12 cellular contexts compared by ENCODE assay signal in genomic region chr12:120835657-120836056, GRCh38.
DNase-seq lines count a peak whose midpoint lies in the region; ATAC-seq and TF ChIP-seq lines count a peak whose summit lies in the region.
"Had no signal": no experiment of that assay in that cellular context is flagged by ENCODE, and none has a peak within 500 bp of the region (broad histone marks: within the 10 kb centered on the region; RNA-seq: fewer than 3 reads in every experiment).

No MANE protein-coding gene starts in this region.

- H3K4me1 Mint-ChIP-seq in CD4-positive, CD25-positive, alpha-beta regulatory T cell = peaks cover 6 to 65% (median 33%) of the 10 kb centered on the region in 4 donors

- no peaks in the 10 kb centered on the region for H3K9me3 Mint-ChIP-seq in CD4-positive, CD25-positive, alpha-beta regulatory T cell

- DNase-seq in CD4-positive, CD25-positive, alpha-beta regulatory T cell = no peak
- DNase-seq in brain microvascular endothelial cell = no peak
- DNase-seq in osteoblast (ENCODE audit: insufficient read length, low spot score, missing footprints) = no peak
- DNase-seq in activated CD4-positive, alpha-beta T cell treated with anti-CD3 and anti-CD28 coated beads, Interleukin-2, amount 50 U/mL, for 1 hour = no peak
- DNase-seq in NOMO-1 (lab: John Stamatoyannopoulos, UW; ENCODE audit: unreplicated experiment in 2 of 2) = no peak
- DNase-seq: Caco-2, dermis blood vessel endothelial cell, glutamatergic neuron, midbrain had no signal

- no peak overlapping the region for H3K4me3 ChIP-seq in CD4-positive, CD25-positive, alpha-beta regulatory T cell (ENCODE audit: low read depth, low read length)
- peak overlapping the region; percentile 33 for H3K4me3 ChIP-seq in Loucy (ENCODE audit: low read length, poor library complexity, severe bottlenecking)
- no peak overlapping the region for H3K4me3 ChIP-seq in brain microvascular endothelial cell (ENCODE audit: low read depth, low read length)
- H3K4me3 ChIP-seq in osteoblast (ENCODE audit: insufficient read depth, low read length) = no peak overlapping the region

- H3K79me2 ChIP-seq in Loucy (ENCODE audit: insufficient read depth, low read length) (peaks cover 91% of the 10 kb centered on the region), osteoblast (ENCODE audit: insufficient read depth, low read length) (peaks cover 57% of the 10 kb centered on the region)

- H3K4me2 ChIP-seq in Loucy (ENCODE audit: low read depth, low read length, poor library complexity, severe bottlenecking) (peak overlapping the region; percentile 67), osteoblast (ENCODE audit: insufficient read depth, low read length) (peak overlapping the region; percentile 39)

- TF ChIP-seq CTCF in Loucy (conservative IDR thresholded peaks at IDR 0.05; ENCODE audit: low read length) (no peak), brain microvascular endothelial cell (IDR thresholded peaks at IDR 0.05; ENCODE audit: low read depth, low read length, missing control alignments) (no peak), osteoblast (IDR thresholded peaks at IDR 0.05; ENCODE audit: extremely low read depth, low read depth, low read length) (no peak)

- peak overlapping the region in 2 of 3 donors; percentile 33 to 72 for H3K27ac Mint-ChIP-seq in CD4-positive, CD25-positive, alpha-beta regulatory T cell

- peak overlapping the region in 3 of 4 donors; percentile 1 to 13 (median 5) for H3K4me3 Mint-ChIP-seq in CD4-positive, CD25-positive, alpha-beta regulatory T cell

- no peaks in the 10 kb centered on the region for H3K9me3 ChIP-seq in CD4-positive, CD25-positive, alpha-beta regulatory T cell (ENCODE audit: control insufficient read depth in 2 of 2, low read length in 2 of 2)
- no peaks in the 10 kb centered on the region for H3K9me3 ChIP-seq in Loucy (ENCODE audit: insufficient read depth, low read depth, low read length)
- no peaks in the 10 kb centered on the region for H3K9me3 ChIP-seq in osteoblast (ENCODE audit: low read depth, low read length)
- H3K9me3 ChIP-seq: Caco-2 had no signal

- H3K9ac ChIP-seq in Loucy (ENCODE audit: low read depth, low read length, poor library complexity, severe bottlenecking) = peak overlapping the region; percentile 60

- H3K27me3 ChIP-seq in CD4-positive, CD25-positive, alpha-beta regulatory T cell (ENCODE audit: control insufficient read depth, insufficient read depth, low read length) = no peaks in the 10 kb centered on the region
- no peaks in the 10 kb centered on the region for H3K27me3 ChIP-seq in Loucy (ENCODE audit: insufficient read depth, low read length, poor library complexity, severe bottlenecking)
- no peaks in the 10 kb centered on the region for H3K27me3 ChIP-seq in brain microvascular endothelial cell (replicated peaks)
- H3K27me3 ChIP-seq in osteoblast (ENCODE audit: insufficient read depth, low read length) = no peaks in the 10 kb centered on the region

- 0 out of 2 replicates have a peak, but pooled peaks cover 4% of the 10 kb centered on the region for H3F3A ChIP-seq in Loucy (ENCODE audit: low read depth)

- peaks cover 22% of the 10 kb centered on the region for H3K4me1 ChIP-seq in CD4-positive, CD25-positive, alpha-beta regulatory T cell (ENCODE audit: control insufficient read depth, insufficient read depth, low read length, poor library complexity, severe bottlenecking)
- H3K4me1 ChIP-seq in Loucy (ENCODE audit: insufficient read depth, low read length, poor library complexity, severe bottlenecking) (peaks cover 70% of the 10 kb centered on the region), osteoblast (ENCODE audit: insufficient read depth, low read length) (peaks cover 16% of the 10 kb centered on the region)

- in situ Hi-C loops in brain microvascular endothelial cell (cut with HindIII; ENCODE audit: low pct_ligation_motif_present, low sequenced_read_pairs) = no loop called here

- no peaks in the 10 kb centered on the region for H3K36me3 ChIP-seq in CD4-positive, CD25-positive, alpha-beta regulatory T cell (ENCODE audit: control insufficient read depth, insufficient read depth, low read length)
- H3K36me3 ChIP-seq in Loucy (ENCODE audit: insufficient read depth, low read length) (no peaks in the 10 kb centered on the region), brain microvascular endothelial cell (replicated peaks) (no peaks in the 10 kb centered on the region), osteoblast (ENCODE audit: insufficient read depth, low read length) (no peaks in the 10 kb centered on the region)

- H3K27me3 Mint-ChIP-seq in CD4-positive, CD25-positive, alpha-beta regulatory T cell = no peaks in the 10 kb centered on the region

- peaks cover 4% of the 10 kb centered on the region for H4K20me1 ChIP-seq in Loucy (ENCODE audit: insufficient read depth, low read length, poor library complexity, severe bottlenecking)
- H4K20me1 ChIP-seq in osteoblast (ENCODE audit: insufficient read depth, low read length) = peaks cover 68% of the 10 kb centered on the region

- no peaks in the 10 kb centered on the region for H3K9me2 ChIP-seq in Loucy (replicated peaks; ENCODE audit: low read depth, low read length)

- H2AFZ ChIP-seq in Loucy (ENCODE audit: low read length) (no peak overlapping the region), osteoblast (ENCODE audit: low read length) (no peak overlapping the region)

- ATAC-seq in CD4-positive, CD25-positive, alpha-beta regulatory T cell (ENCODE audit: low read depth in 2 of 2) = no peak
- ATAC-seq in HG02798 (IDR thresholded peaks at IDR 0.05; ENCODE audit: poor library complexity, unreplicated experiment) = no peak
- ATAC-seq in GM21423 (IDR thresholded peaks at IDR 0.05; ENCODE audit: unreplicated experiment) = no peak

- no peak overlapping the region for H3K27ac ChIP-seq in CD4-positive, CD25-positive, alpha-beta regulatory T cell (ENCODE audit: insufficient read depth, low read length, poor library complexity, severe bottlenecking)
- H3K27ac ChIP-seq in brain microvascular endothelial cell (peak overlapping the region; percentile 29), osteoblast (ENCODE audit: low read depth, low read length) (peak overlapping the region; percentile 34)

- peaks cover 4% of the 10 kb centered on the region for H3K36me3 Mint-ChIP-seq in CD4-positive, CD25-positive, alpha-beta regulatory T cell
